Comparison of ENCODE assay signal across 8 cellular contexts in genomic region chr21:14215971-14216621, GRCh38. TPM values are rescaled to one million over a fixed set of nuclear protein-coding genes. Genes with fewer than 3 reads are reported as not detected.
DNase-seq lines count a peak whose midpoint lies in the region; TF ChIP-seq lines count a peak whose summit lies in the region.

RBM11 (plus strand) TSS chr21:14216157; CDS start chr21:14216187, 30 bp downstream.

- CTCF ChIA-PET in mammary epithelial cell (lab: Charles Lee; ENCODE audit: low non-redundant PET) = interaction anchor here (0.5 kb wide), 1 partner anchor 693 kb away, joined by 3 read pairs; no protein-coding TSS in a partner anchor

- H3K36me3 ChIP-seq in GM06990 (ENCODE audit: control insufficient read depth, insufficient read depth, low read length) (no peaks in the 10 kb centered on the region), WERI-Rb-1 (no peaks in the 10 kb centered on the region), mammary epithelial cell (ENCODE audit: insufficient read depth, low read length) (no peaks in the 10 kb centered on the region), spleen (no peaks in the 10 kb centered on the region)

- peak; percentile 74 for DNase-seq in GM06990 (ENCODE audit: extremely low read depth, insufficient read length)
- DNase-seq in HFFc6 = no peak
- peak; percentile 86 for DNase-seq in NCI-H1105 treated with DMSO at 0.1 percent for 48 hours (lab: John Stamatoyannopoulos, UW)
- DNase-seq in WERI-Rb-1 = peak; percentile 78
- DNase-seq in mammary epithelial cell = peak; percentile 69
- peak; percentile 67 for DNase-seq in inferior parietal cortex (ENCODE audit: extremely low spot score)
- DNase-seq in spleen = peak; percentile 92
- no peak for DNase-seq in cerebellar nuclear complex (lab: John Stamatoyannopoulos, UW)

- H3K27me3 ChIP-seq in GM06990 (replicated peaks; ENCODE audit: control insufficient read depth, insufficient read depth, low read length) (no peaks in the 10 kb centered on the region), WERI-Rb-1 (ENCODE audit: insufficient read depth, low read depth, severe bottlenecking) (no peaks in the 10 kb centered on the region), mammary epithelial cell (ENCODE audit: insufficient read depth, low read length) (no peaks in the 10 kb centered on the region), spleen (replicated peaks in 1 of 7) (peaks cover 0 to 29% (median 0%) of the 10 kb centered on the region in 7 donors)

- H3K4me2 ChIP-seq in mammary epithelial cell (ENCODE audit: insufficient read depth, low read depth, low read length) = peak within 1 kb of the TSS; percentile 84

- peaks cover 6% of the 10 kb centered on the region; the same call in 1 of the 2 replicates for H3K4me1 Mint-ChIP-seq in HFFc6 (ENCODE audit: low read depth)

- H3K9ac ChIP-seq in mammary epithelial cell (ENCODE audit: insufficient read depth, low read length) = peak within 1 kb of the TSS; percentile 37

- H3K4me3 Mint-ChIP-seq in HFFc6 = peak within 1 kb of the TSS; percentile 52

- dilution Hi-C loops in mammary epithelial cell (cut with HindIII; ENCODE audit: low sequenced_read_pairs) = no loop called here

- TF ChIP-seq CTCF in GM06990 (IDR thresholded peaks at IDR 0.05; ENCODE audit: insufficient read depth, low read length, poor library complexity, severe bottlenecking) (no peak), HFFc6 (IDR thresholded peaks at IDR 0.05) (no peak), WERI-Rb-1 (IDR thresholded peaks at IDR 0.05; ENCODE audit: low read depth, low read length) (no peak), mammary epithelial cell (conservative IDR thresholded peaks at IDR 0.05 in 1 of 2, IDR thresholded peaks at IDR 0.05 in 1 of 2; ENCODE audit: extremely low read depth in 1 of 2, insufficient read depth in 1 of 2, low read depth in 1 of 2, low read length in 2 of 2) (no peak), spleen (IDR thresholded peaks at IDR 0.05 in 8 of 11, conservative IDR thresholded peaks at IDR 0.05 in 3 of 11) (no peak)

- H4K20me1 ChIP-seq in mammary epithelial cell (ENCODE audit: insufficient read depth, low read length) = no peaks in the 10 kb centered on the region

- H3K79me2 ChIP-seq in mammary epithelial cell (ENCODE audit: insufficient read depth, low read length) = no peaks in the 10 kb centered on the region

- TF ChIP-seq POLR2A in spleen (IDR thresholded peaks at IDR 0.05) = no peak

- in situ Hi-C loops in mammary epithelial cell (cut with MboI; ENCODE audit: low sequenced_read_pairs in 2 of 2) = no loop called here

- intact Hi-C loops in mammary epithelial cell (cut with micrococcal nuclease) = no loop called here
- intact Hi-C loops in spleen (cut with DNase I; ENCODE audit: low total_unique reads) = no loop called here

- no peak within 1 kb of the TSS for H3K27ac Mint-ChIP-seq in HFFc6

- TSS peak; percentile 47 for BruUV-seq in mammary epithelial cell (replicated peaks; lab: Mats Ljungman, UMichigan)

- H3K9me3 ChIP-seq in WERI-Rb-1 (ENCODE audit: severe bottlenecking) (no peaks in the 10 kb centered on the region), mammary epithelial cell (replicated peaks; ENCODE audit: insufficient read depth, low read length) (no peaks in the 10 kb centered on the region), spleen (no peaks in the 10 kb centered on the region)

- WGBS in mammary epithelial cell (ENCODE audit: low coverage, missing lambda C conversion rate) = 5% methylated on average over 23 of the region's 54 CpGs
- 0 to 3% (median 1%) methylated on average over 42 to 54 of the region's 54 CpGs for WGBS in spleen, 5 donors

- no peaks in the 10 kb centered on the region for H3K36me3 Mint-ChIP-seq in HFFc6 (ENCODE audit: low read depth)

- no peaks in the 10 kb centered on the region for H3K27me3 Mint-ChIP-seq in HFFc6 (ENCODE audit: insufficient read depth)

- H3K27ac ChIP-seq in WERI-Rb-1 (peak within 1 kb of the TSS; percentile 21; the same call in 1 of the 2 replicates), mammary epithelial cell (ENCODE audit: insufficient read depth, low read depth, low read length) (no peak within 1 kb of the TSS), spleen (peak within 1 kb of the TSS in 5 of 8 donors; percentile 13 to 74 (median 60))

- H3K4me3 ChIP-seq in GM06990 (replicated peaks; ENCODE audit: low read depth, low read length) = peak within 1 kb of the TSS; percentile 66
- peak within 1 kb of the TSS; percentile 77 for H3K4me3 ChIP-seq in WERI-Rb-1 (ENCODE audit: low read depth, low read length)
- H3K4me3 ChIP-seq in mammary epithelial cell (replicated peaks in 1 of 3; ENCODE audit: insufficient read depth in 1 of 3, low read depth in 2 of 3, low read length in 3 of 3) = peak within 1 kb of the TSS; percentile 68 to 92 (median 74)
- peak within 1 kb of the TSS; percentile 58 to 83 (median 70) for H3K4me3 ChIP-seq in spleen

- peaks cover 6% of the 10 kb centered on the region for H3K4me1 ChIP-seq in mammary epithelial cell (ENCODE audit: insufficient read depth, low read length)
- peaks cover 0 to 16% (median 7%) of the 10 kb centered on the region in 6 donors for H3K4me1 ChIP-seq in spleen

- H3K9me3 Mint-ChIP-seq in HFFc6 = no peaks in the 10 kb centered on the region

- peak within 1 kb of the TSS; percentile 100 for H2AFZ ChIP-seq in mammary epithelial cell (ENCODE audit: low read depth, low read length)

RNA-seq across cellular contexts. Expression of gene RBM11, which starts in this region (rescaled TPM):
- not detected for total RNA-seq in HFFc6 (2021; fragmentation: NEBNext Ultra II Directional; extraction: Animal tissue kit (Norgen Biotek cat#: 25700))
- total RNA-seq in mammary epithelial cell (1 to 10 TPM; 1.3 to 2.0 TPM), spleen (1 to 10 TPM; 1.6 to 3.7 (median 3.0) TPM)
- polyA plus RNA-seq in mammary epithelial cell (0.71 TPM), spleen (1 to 10 TPM in 2 of 3 donors, under 1 TPM in 1; 0.93 to 3.2 (median 2.6) TPM)
- not detected for polyA minus RNA-seq in mammary epithelial cell

Comparison
In these comparisons a context has a peak if more than half of its experiments do, and no peak if none do; other contexts are left out.
1. DNase-seq: peak in GM06990 (single experiment), NCI-H1105 treated with DMSO at 0.1 percent for 48 hours (single experiment), WERI-Rb-1 (single experiment), mammary epithelial cell (single experiment), inferior parietal cortex (single experiment) and spleen (single experiment); none in HFFc6 (single experiment) and cerebellar nuclear complex (0 of 2).
2. Peak in every context shown above with its lines, with median percentiles within 50 percentile points of each other: H3K4me3 ChIP-seq.